Comparison of ENCODE assay signal across 7 cellular contexts in genomic region chr21:42720484-42720883, GRCh38.
DNase-seq lines count a peak whose midpoint lies in the region; ATAC-seq, FAIRE-seq and TF ChIP-seq lines count a peak whose summit lies in the region.
"Not testable (repeated sequence)": the region's sequence is repeated elsewhere in the genome, so short reads cannot be mapped to it uniquely, and the experiment has no call there.

No MANE protein-coding gene starts in this region.

- ATAC-seq in PC-3, left lobe of liver: not testable (repeated sequence)

- H3K9me3 ChIP-seq in PC-3 (ENCODE audit: low read length); colonic mucosa; small intestine (ENCODE audit: control insufficient read depth, low read depth): not testable (repeated sequence)

- not testable (repeated sequence) for TF ChIP-seq CTCF in C4-2B (conservative IDR thresholded peaks at IDR 0.05); PC-3 (conservative IDR thresholded peaks at IDR 0.05; ENCODE audit: low read depth, low read length); colonic mucosa (IDR thresholded peaks at IDR 0.05); mesothelial cell of epicardium (IDR thresholded peaks at IDR 0.05; ENCODE audit: unreplicated experiment)

- WGBS in small intestine, 3 donors: 61 to 83% (median 83%) methylated on average over 12 of the region's 12 CpGs

- H3K27me3 Mint-ChIP-seq in mesothelial cell of epicardium (ENCODE audit: low read depth): not testable (repeated sequence)

- H3K4me2 ChIP-seq in PC-3 (ENCODE audit: low read length): not testable (repeated sequence)

- not testable (repeated sequence) for H3K27me3 ChIP-seq in PC-3 (ENCODE audit: low read length); colonic mucosa; small intestine (ENCODE audit: control insufficient read depth in 2 of 2, insufficient read depth in 2 of 2, low read length in 2 of 2)

- H3K4me1 ChIP-seq in PC-3 (ENCODE audit: insufficient read depth, low read length) (peaks cover 37% of the 10 kb centered on the region), colonic mucosa (peaks cover 25% of the 10 kb centered on the region), small intestine (ENCODE audit: control insufficient read depth in 2 of 2, insufficient read depth in 1 of 2, low read depth in 1 of 2, low read length in 1 of 2) (peaks cover 10 to 24% of the 10 kb centered on the region in 2 donors)

- not testable (repeated sequence) for H4K20me1 ChIP-seq in PC-3 (ENCODE audit: low read length)

- H3K9me3 Mint-ChIP-seq in mesothelial cell of epicardium: not testable (repeated sequence)

- H3K27ac Mint-ChIP-seq in mesothelial cell of epicardium: peak overlapping the region; percentile 21

- not testable (repeated sequence) for H3K4me3 Mint-ChIP-seq in mesothelial cell of epicardium

- H3K4me1 Mint-ChIP-seq in mesothelial cell of epicardium: peaks cover 20% of the 10 kb centered on the region

- FAIRE-seq in small intestine (lab: Jason Lieb, UNC): not testable (repeated sequence)

- DNase-seq in PC-3; colonic mucosa; mesothelial cell of epicardium (ENCODE audit: low spot score in 2 of 2, unreplicated experiment in 2 of 2); small intestine: not testable (repeated sequence)
- DNase-seq in cardiac septum (ENCODE audit: low spot score): peak; percentile 46
- peak; percentile 32 for DNase-seq in left lobe of liver (ENCODE audit: low spot score)

- POLR2A ChIA-PET in PC-3 (lab: Charles Lee; ENCODE audit: unreplicated experiment): not testable (repeated sequence)

- H3K36me3 ChIP-seq in PC-3 (ENCODE audit: low read depth, low read length); colonic mucosa; small intestine (ENCODE audit: control insufficient read depth in 2 of 2, insufficient read depth in 2 of 2, low read length in 2 of 2): not testable (repeated sequence)

- not testable (repeated sequence) for H3K4me3 ChIP-seq in PC-3 (ENCODE audit: low read length); colonic mucosa; small intestine (ENCODE audit: low read depth in 1 of 2, low read length in 2 of 2)

- not testable (repeated sequence) for H3F3A ChIP-seq in PC-3 (ENCODE audit: low read length, unreplicated experiment)

- H2AFZ ChIP-seq in PC-3 (ENCODE audit: low read length): not testable (repeated sequence)

- H3K9me2 ChIP-seq in PC-3 (replicated peaks; ENCODE audit: low read length): not testable (repeated sequence)

- H3K9ac ChIP-seq in PC-3 (ENCODE audit: low read length): not testable (repeated sequence)
- H3K9ac ChIP-seq in colonic mucosa (ENCODE audit: low read depth in 2 of 2, low read length in 2 of 2): peak overlapping the region; percentile 37 to 80

- H3K27ac ChIP-seq in C4-2B (peak overlapping the region; percentile 51; the same call in 1 of the 2 replicates), PC-3 (ENCODE audit: low read length) (peak overlapping the region; percentile 17; the same call in 1 of the 2 replicates), colonic mucosa (peak overlapping the region; percentile 66), small intestine (ENCODE audit: low read depth in 1 of 2, low read length in 1 of 2) (peak overlapping the region; percentile 86 to 89)

- not testable (repeated sequence) for H3K79me2 ChIP-seq in PC-3 (ENCODE audit: low read length)

- BruUV-seq in PC-3 (replicated peaks; lab: Mats Ljungman, UMichigan): not testable (repeated sequence)

- CTCF ChIA-PET in PC-3 (lab: Charles Lee): not testable (repeated sequence)

- H3K36me3 Mint-ChIP-seq in mesothelial cell of epicardium: not testable (repeated sequence)

- intact Hi-C loops in PC-3 (cut with micrococcal nuclease): loop anchor here (5.0 to 10.0 kb wide), 2 partner anchors 94 to 128 kb away; no protein-coding TSS in a partner anchor
- intact Hi-C loops in colonic mucosa (cut with DNase I): loop anchor here (5.0 kb wide), 1 partner anchor 63 kb away; no protein-coding TSS in a partner anchor
- intact Hi-C loops in cardiac septum (cut with DNase I): loop anchor here (10.0 kb wide), 1 partner anchor 66 kb away; the partner anchor contains the start of gene PDE9A

Comparison
In these comparisons a context has a peak if more than half of its experiments do, and no peak if none do; other contexts are left out.
1. H3K27ac ChIP-seq: peak in every context shown above with its lines; median percentile 88 in small intestine; 66 in colonic mucosa; 51 in C4-2B; 17 in PC-3.